Comparison of ENCODE assay signal across 8 cellular contexts in the genomic region with DNA sequence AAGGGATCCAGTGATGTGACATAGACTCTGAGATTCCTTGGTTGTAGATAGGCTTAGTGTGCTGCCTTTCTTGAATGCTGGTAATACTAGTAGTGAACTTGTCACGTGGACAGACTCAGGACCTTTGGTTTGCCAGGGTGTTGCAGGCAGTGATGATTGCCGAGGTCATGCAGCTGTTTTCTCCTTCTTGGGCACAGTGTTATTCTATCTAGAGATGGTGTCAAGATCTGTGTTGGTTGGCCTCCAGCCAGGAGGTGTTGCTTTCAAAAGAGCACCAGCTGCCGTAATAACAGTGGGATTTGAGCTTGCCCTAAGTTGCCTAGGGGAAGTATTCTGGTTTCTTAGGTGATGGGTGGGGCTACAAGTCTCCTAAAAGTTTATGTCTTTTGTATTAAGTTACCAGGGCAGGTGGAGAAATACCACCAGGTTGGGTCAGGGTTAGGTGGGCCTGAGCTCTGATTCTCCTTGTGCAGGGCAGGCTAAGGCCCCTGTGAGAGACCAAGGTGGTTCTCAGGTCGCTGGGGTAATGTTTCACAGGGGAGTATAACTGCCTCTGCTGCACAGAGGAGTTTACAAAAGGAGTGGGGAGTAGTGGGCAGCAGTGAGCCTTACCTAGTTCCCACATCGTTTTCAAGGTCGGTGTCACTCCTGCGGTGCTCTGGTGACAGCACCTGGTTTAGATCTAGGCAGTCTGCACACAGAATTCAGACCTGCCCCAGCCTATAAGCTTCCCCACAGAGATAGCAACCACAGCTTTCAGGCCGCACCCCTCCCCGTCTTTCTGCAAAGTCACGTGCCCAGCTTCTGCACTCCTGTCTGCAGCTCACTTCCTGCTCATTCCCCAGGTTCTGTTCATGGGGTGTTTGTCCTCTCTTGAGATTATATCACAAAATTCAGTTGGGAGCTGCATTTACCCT.
DNase-seq lines count a peak whose midpoint lies in the region; ATAC-seq, FAIRE-seq and TF ChIP-seq lines count a peak whose summit lies in the region.

No MANE protein-coding gene starts in this region.

- ATAC-seq in HG03103 (IDR thresholded peaks at IDR 0.05; ENCODE audit: low read depth, unreplicated experiment): peak; percentile 67
- ATAC-seq in WTC11: peak; percentile 70
- ATAC-seq in GM21515 (IDR thresholded peaks at IDR 0.05; ENCODE audit: unreplicated experiment): no peak
- ATAC-seq in HG03469 (IDR thresholded peaks at IDR 0.05; ENCODE audit: unreplicated experiment): no peak

- H3K27ac Mint-ChIP-seq in WTC11: no peak overlapping the region; the same call in 1 of the 2 replicates

- no peaks in the 10 kb centered on the region for H3K36me3 ChIP-seq in bronchial epithelial cell (ENCODE audit: control insufficient read depth, insufficient read depth, low read length)

- H3K9me3 Mint-ChIP-seq in WTC11: peaks cover 33% of the 10 kb centered on the region

- FAIRE-seq in bronchial epithelial cell (lab: Jason Lieb, UNC) (peak; percentile 40), RCC 7860 (lab: Jason Lieb, UNC) (no peak)

- TF ChIP-seq CTCF in WTC11 (IDR thresholded peaks at IDR 0.05) (no peak), bronchial epithelial cell (IDR thresholded peaks at IDR 0.05; ENCODE audit: insufficient read depth, low read length, severe bottlenecking) (no peak)

- no peak overlapping the region for H3K4me3 Mint-ChIP-seq in WTC11

- H3K4me1 Mint-ChIP-seq in WTC11: peaks cover 13% of the 10 kb centered on the region

- no peak overlapping the region for H3K4me3 ChIP-seq in bronchial epithelial cell (ENCODE audit: low read depth, low read length)

- no peaks in the 10 kb centered on the region for H3K27me3 Mint-ChIP-seq in WTC11 (ENCODE audit: low read depth)

- no peak for DNase-seq in WTC11 (ENCODE audit: low spot score)
- DNase-seq in bronchial epithelial cell (ENCODE audit: low read depth): no peak
- DNase-seq in stimulated activated CD4-positive, alpha-beta T cell treated with anti-CD3 and anti-CD28 coated beads, Interleukin-2, amount 100 ng/mL, for 24 hours: peak; percentile 57 to 67
- DNase-seq in RCC 7860 (ENCODE audit: low spot score): no peak
- DNase-seq in HT-29 (ENCODE audit: low spot score): no peak

- CTCF ChIA-PET in WTC11 (lab: Charles Lee): interaction anchor here (1.4 kb wide), 1 partner anchor 75 kb away, joined by 5 read pairs; no protein-coding TSS in a partner anchor

- no peaks in the 10 kb centered on the region for H3K27me3 ChIP-seq in bronchial epithelial cell (ENCODE audit: control insufficient read depth, insufficient read depth, low read length)

- peaks cover 2% of the 10 kb centered on the region for H3K36me3 Mint-ChIP-seq in WTC11

- POLR2A ChIA-PET in WTC11 (lab: Charles Lee): no interaction called here

TF ChIP-seq in WTC11, 78 proteins besides CTCF, POLR2A, EP300 and RAD21:
- TF ChIP-seq MXD4 (CRISPR knock-in tag; IDR thresholded peaks at IDR 0.05; ENCODE audit: borderline replicate concordance) (no peak), NFE2L1 (CRISPR knock-in tag; IDR thresholded peaks at IDR 0.05) (no peak), SMAD4 (CRISPR knock-in tag; IDR thresholded peaks at IDR 0.05) (no peak)
- TF ChIP-seq, protein P1, sequence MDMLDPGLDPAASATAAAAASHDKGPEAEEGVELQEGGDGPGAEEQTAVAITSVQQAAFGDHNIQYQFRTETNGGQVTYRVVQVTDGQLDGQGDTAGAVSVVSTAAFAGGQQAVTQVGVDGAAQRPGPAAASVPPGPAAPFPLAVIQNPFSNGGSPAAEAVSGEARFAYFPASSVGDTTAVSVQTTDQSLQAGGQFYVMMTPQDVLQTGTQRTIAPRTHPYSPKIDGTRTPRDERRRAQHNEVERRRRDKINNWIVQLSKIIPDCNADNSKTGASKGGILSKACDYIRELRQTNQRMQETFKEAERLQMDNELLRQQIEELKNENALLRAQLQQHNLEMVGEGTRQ (CRISPR knock-in tag; IDR thresholded peaks at IDR 0.05): peak; percentile 62

Comparison
In these comparisons a context has a peak if more than half of its experiments do, and no peak if none do; other contexts are left out.
1. ATAC-seq: peak in HG03103 (single experiment) and WTC11 (single experiment); none in GM21515 (single experiment) and HG03469 (single experiment).
2. DNase-seq: peak in stimulated activated CD4-positive, alpha-beta T cell treated with anti-CD3 and anti-CD28 coated beads, Interleukin-2, amount 100 ng/mL, for 24 hours (2 of 2); none in WTC11 (single experiment), bronchial epithelial cell (single experiment), RCC 7860 (single experiment) and HT-29 (single experiment).